Comparison of ENCODE assay signal across 8 cellular contexts in the genomic region with DNA sequence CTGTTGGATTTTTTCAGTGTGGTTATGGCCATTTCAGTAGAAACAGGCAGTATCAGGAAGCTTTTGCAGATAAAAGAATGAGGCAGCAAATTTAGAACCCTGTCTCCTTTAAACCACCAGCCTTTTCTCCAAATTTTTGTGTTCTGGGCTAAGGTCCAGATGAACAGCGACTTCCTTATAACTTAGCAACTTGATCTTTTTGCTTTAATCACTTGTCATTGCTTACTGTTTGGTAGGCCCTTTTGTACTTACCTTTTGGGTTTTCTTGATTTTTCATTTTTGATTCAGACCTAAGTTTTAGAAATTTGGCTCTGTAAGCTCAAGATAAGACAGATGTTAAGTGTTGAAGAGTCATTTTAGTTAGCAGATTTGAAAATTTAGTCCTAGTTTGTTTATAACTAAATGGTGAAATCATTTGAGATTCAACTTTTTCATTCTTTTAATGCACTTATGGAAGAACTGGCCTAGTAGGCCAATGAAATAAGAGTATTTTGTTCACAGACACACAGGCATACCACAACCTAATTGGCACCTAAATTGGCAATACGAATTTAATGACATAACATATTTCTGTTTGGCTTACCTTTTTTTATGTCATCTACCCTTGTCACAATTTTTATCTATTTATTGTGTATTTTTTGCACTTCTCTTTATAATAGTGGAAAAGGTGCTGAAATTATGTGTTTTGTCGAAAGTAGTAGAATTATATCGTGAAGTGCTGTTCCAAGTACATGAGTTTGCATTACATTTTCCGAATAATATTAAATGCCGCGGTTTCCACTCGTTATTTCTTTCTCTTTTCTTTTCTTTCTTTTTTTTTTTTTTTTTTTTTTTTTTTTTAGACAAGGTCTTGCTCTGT. TPM values are rescaled to one million over a fixed set of nuclear protein-coding genes. Genes with fewer than 3 reads are reported as not detected.
A peak's percentile ranks its signal among the peaks of the same experiment; 100 is the strongest.
DNase-seq lines count a peak whose midpoint lies in the region; ATAC-seq and TF ChIP-seq lines count a peak whose summit lies in the region.

No MANE protein-coding gene starts in this region.

- H3K9me3 Mint-ChIP-seq in MCF 10A (ENCODE audit: unreplicated experiment), result no peaks in the 10 kb centered on the region
- H3K9me3 Mint-ChIP-seq in naive thymus-derived CD8-positive, alpha-beta T cell, result peaks cover 0 to 1% (median 0%) of the 10 kb centered on the region in 9 donors

- no peak for TF ChIP-seq CTCF in MCF 10A (IDR thresholded peaks at IDR 0.05; ENCODE audit: unreplicated experiment)

- DNase-seq in CD1c-positive myeloid dendritic cell (ENCODE audit: extremely low spot score), result peak; percentile 19
- peak; percentile 62 for DNase-seq in Karpas-422
- no peak for DNase-seq in MCF 10A (ENCODE audit: unreplicated experiment)
- no peak for DNase-seq in naive thymus-derived CD8-positive, alpha-beta T cell
- DNase-seq in T1000 (lab: John Stamatoyannopoulos, UW), result no peak
- no peak for DNase-seq in AG08396 (ENCODE audit: low spot score)
- DNase-seq in NCI-H2171 treated with DMSO at 0.1 percent for 48 hours (lab: John Stamatoyannopoulos, UW), result no peak

- H3K9ac ChIP-seq in Karpas-422 (ENCODE audit: low read length), result peak overlapping the region; percentile 90

- no TSS peak for BruUV-seq in MCF 10A (replicated peaks; lab: Mats Ljungman, UMichigan)

- no peaks in the 10 kb centered on the region for H3K9me3 ChIP-seq in Karpas-422 (ENCODE audit: low read length)

- H3K27ac Mint-ChIP-seq in MCF 10A (ENCODE audit: low read depth, unreplicated experiment), result peak overlapping the region; percentile 52
- peak overlapping the region in 6 of 10 donors; percentile 31 to 96 (median 71) for H3K27ac Mint-ChIP-seq in naive thymus-derived CD8-positive, alpha-beta T cell

- no peak for ATAC-seq in naive thymus-derived CD8-positive, alpha-beta T cell
- ATAC-seq in HG02759 (IDR thresholded peaks at IDR 0.05; ENCODE audit: unreplicated experiment), result no peak

- H3K4me1 Mint-ChIP-seq in MCF 10A (ENCODE audit: insufficient read depth, unreplicated experiment), result peaks cover 21% of the 10 kb centered on the region
- peaks cover 19 to 38% (median 31%) of the 10 kb centered on the region in 4 donors for H3K4me1 Mint-ChIP-seq in naive thymus-derived CD8-positive, alpha-beta T cell

- H3K36me3 Mint-ChIP-seq in MCF 10A (ENCODE audit: insufficient read depth, unreplicated experiment), result no peaks in the 10 kb centered on the region
- peaks cover 0 to 3% (median 0%) of the 10 kb centered on the region in 3 donors for H3K36me3 Mint-ChIP-seq in naive thymus-derived CD8-positive, alpha-beta T cell

- H3K27ac ChIP-seq in Karpas-422 (ENCODE audit: low read length), result peak overlapping the region; percentile 89

- no peaks in the 10 kb centered on the region for H3K36me3 ChIP-seq in Karpas-422 (ENCODE audit: insufficient read depth, low read length)

- no peaks in the 10 kb centered on the region for H3K27me3 ChIP-seq in Karpas-422 (ENCODE audit: low read length)

- H3K4me3 Mint-ChIP-seq in MCF 10A (ENCODE audit: unreplicated experiment), result peak overlapping the region; percentile 92
- H3K4me3 Mint-ChIP-seq in naive thymus-derived CD8-positive, alpha-beta T cell, result peak overlapping the region; percentile 89 to 97 (median 92)

- H3K4me2 ChIP-seq in Karpas-422 (ENCODE audit: low read depth, low read length, poor library complexity, severe bottlenecking), result peak overlapping the region; percentile 77

- no peaks in the 10 kb centered on the region for H3K27me3 Mint-ChIP-seq in MCF 10A (ENCODE audit: insufficient read depth, unreplicated experiment)
- no peaks in the 10 kb centered on the region for H3K27me3 Mint-ChIP-seq in naive thymus-derived CD8-positive, alpha-beta T cell

- CTCF ChIA-PET in MCF 10A (lab: Yijun Ruan, JAX), result interaction anchor here (1.3 to 2.7 kb wide), 4 partner anchors 10 to 55 kb away, joined by 4 to 20 read pairs (median 6); partner anchors contain the start of gene ATL3

- H3K9me2 ChIP-seq in Karpas-422 (replicated peaks; ENCODE audit: insufficient read depth, low read length), result no peaks in the 10 kb centered on the region

- POLR2A ChIA-PET in MCF 10A (lab: Yijun Ruan, JAX), result interaction anchor here (0.6 to 6.0 kb wide), 15 partner anchors 7 to 878 kb away, joined by 3 to 270 read pairs (median 7); partner anchors contain the start of genes ATL3, CHRM1 and STIP1
- POLR2A ChIA-PET in naive thymus-derived CD8-positive, alpha-beta T cell (lab: Charles Lee), result interaction anchor here (0.5 to 2.6 kb wide), 4 partner anchors 12 to 301 kb away, joined by 3 to 38 read pairs (median 3); partner anchors contain the start of gene ATL3

- no peak overlapping the region for H2AFZ ChIP-seq in Karpas-422 (ENCODE audit: low read length)

- intact Hi-C loops in MCF 10A (cut with micrococcal nuclease), result no loop called here

- H4K20me1 ChIP-seq in Karpas-422 (ENCODE audit: insufficient read depth, low read depth, low read length), result peaks cover 5% of the 10 kb centered on the region; the same call in 1 of the 2 replicates

- H3K79me2 ChIP-seq in Karpas-422 (ENCODE audit: low read length), result peaks cover 68% of the 10 kb centered on the region

- peak overlapping the region; percentile 84 for H3K4me3 ChIP-seq in Karpas-422 (ENCODE audit: low read length)

- peaks cover 18% of the 10 kb centered on the region for H3K4me1 ChIP-seq in Karpas-422 (ENCODE audit: low read length)

RNA-seq across cellular contexts. Expression of gene RTN3, which starts 2.1 kb away (rescaled TPM):
- total RNA-seq in Karpas-422 (2014; rRNA removed; shearing (Covaris generic); ENCODE audit: low replicate concordance), result 89.1 and 118 TPM in 2 replicates
- total RNA-seq in MCF 10A (2022), result 95.4 and 129 TPM in 2 replicates
- 10 to 100 TPM; 39.0 to 41.7 TPM for total RNA-seq in naive thymus-derived CD8-positive, alpha-beta T cell
- polyA plus RNA-seq in naive thymus-derived CD8-positive, alpha-beta T cell, result 10 to 100 TPM; 28.0 to 43.1 (median 35.9) TPM

RNA-seq across cellular contexts. Expression of gene ATL3, which starts 12.2 kb away (rescaled TPM):
- total RNA-seq in Karpas-422 (2014; rRNA removed; shearing (Covaris generic); ENCODE audit: low replicate concordance), result 29.5 and 35.9 TPM in 2 replicates
- total RNA-seq in MCF 10A (2022), result 74.0 and 77.1 TPM in 2 replicates
- 10 to 100 TPM; 36.2 to 37.5 TPM for total RNA-seq in naive thymus-derived CD8-positive, alpha-beta T cell
- 10 to 100 TPM; 17.1 to 27.0 (median 19.4) TPM for polyA plus RNA-seq in naive thymus-derived CD8-positive, alpha-beta T cell

Comparison
In these comparisons a context has a peak if more than half of its experiments do, and no peak if none do; other contexts are left out.
1. DNase-seq: peak in CD1c-positive myeloid dendritic cell (single experiment) and Karpas-422 (single experiment); none in MCF 10A (single experiment), naive thymus-derived CD8-positive, alpha-beta T cell (0 of 10), T1000 (single experiment), AG08396 (single experiment) and NCI-H2171 treated with DMSO at 0.1 percent for 48 hours (single experiment).